In the genomic region with DNA sequence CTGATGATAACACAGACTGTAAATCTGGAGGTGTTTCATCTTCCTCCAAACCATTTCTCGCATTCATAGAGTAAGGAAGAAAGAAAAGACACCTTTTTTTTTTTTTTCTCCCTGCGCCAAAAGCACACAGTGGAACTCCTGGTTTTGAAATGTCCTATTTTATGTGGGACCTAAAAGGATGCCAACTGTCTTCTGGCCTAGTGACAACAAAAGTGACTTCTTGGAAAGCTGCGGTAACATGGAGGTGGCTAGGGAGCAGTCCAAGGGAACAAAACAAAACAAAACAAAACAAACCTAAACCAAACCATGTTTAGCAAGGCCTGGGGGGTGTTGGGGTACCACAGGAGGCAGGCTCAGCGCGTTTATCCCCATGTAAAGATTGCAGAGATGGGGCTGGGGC, we compare ENCODE assay signal across 1 cellular context.
TF ChIP-seq lines count a peak whose summit lies in the region.

No MANE protein-coding gene starts in this region.

TF ChIP-seq in SK-N-SH, 30 proteins besides CTCF, POLR2A, EP300 and RAD21 (continued from another document):
- TF ChIP-seq, protein P1, sequence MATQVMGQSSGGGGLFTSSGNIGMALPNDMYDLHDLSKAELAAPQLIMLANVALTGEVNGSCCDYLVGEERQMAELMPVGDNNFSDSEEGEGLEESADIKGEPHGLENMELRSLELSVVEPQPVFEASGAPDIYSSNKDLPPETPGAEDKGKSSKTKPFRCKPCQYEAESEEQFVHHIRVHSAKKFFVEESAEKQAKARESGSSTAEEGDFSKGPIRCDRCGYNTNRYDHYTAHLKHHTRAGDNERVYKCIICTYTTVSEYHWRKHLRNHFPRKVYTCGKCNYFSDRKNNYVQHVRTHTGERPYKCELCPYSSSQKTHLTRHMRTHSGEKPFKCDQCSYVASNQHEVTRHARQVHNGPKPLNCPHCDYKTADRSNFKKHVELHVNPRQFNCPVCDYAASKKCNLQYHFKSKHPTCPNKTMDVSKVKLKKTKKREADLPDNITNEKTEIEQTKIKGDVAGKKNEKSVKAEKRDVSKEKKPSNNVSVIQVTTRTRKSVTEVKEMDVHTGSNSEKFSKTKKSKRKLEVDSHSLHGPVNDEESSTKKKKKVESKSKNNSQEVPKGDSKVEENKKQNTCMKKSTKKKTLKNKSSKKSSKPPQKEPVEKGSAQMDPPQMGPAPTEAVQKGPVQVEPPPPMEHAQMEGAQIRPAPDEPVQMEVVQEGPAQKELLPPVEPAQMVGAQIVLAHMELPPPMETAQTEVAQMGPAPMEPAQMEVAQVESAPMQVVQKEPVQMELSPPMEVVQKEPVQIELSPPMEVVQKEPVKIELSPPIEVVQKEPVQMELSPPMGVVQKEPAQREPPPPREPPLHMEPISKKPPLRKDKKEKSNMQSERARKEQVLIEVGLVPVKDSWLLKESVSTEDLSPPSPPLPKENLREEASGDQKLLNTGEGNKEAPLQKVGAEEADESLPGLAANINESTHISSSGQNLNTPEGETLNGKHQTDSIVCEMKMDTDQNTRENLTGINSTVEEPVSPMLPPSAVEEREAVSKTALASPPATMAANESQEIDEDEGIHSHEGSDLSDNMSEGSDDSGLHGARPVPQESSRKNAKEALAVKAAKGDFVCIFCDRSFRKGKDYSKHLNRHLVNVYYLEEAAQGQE (IDR thresholded peaks at IDR 0.05; ENCODE audit: low read depth, low read length), result no peak
